Comparison of ENCODE assay signal across 8 cellular contexts in the genomic region with DNA sequence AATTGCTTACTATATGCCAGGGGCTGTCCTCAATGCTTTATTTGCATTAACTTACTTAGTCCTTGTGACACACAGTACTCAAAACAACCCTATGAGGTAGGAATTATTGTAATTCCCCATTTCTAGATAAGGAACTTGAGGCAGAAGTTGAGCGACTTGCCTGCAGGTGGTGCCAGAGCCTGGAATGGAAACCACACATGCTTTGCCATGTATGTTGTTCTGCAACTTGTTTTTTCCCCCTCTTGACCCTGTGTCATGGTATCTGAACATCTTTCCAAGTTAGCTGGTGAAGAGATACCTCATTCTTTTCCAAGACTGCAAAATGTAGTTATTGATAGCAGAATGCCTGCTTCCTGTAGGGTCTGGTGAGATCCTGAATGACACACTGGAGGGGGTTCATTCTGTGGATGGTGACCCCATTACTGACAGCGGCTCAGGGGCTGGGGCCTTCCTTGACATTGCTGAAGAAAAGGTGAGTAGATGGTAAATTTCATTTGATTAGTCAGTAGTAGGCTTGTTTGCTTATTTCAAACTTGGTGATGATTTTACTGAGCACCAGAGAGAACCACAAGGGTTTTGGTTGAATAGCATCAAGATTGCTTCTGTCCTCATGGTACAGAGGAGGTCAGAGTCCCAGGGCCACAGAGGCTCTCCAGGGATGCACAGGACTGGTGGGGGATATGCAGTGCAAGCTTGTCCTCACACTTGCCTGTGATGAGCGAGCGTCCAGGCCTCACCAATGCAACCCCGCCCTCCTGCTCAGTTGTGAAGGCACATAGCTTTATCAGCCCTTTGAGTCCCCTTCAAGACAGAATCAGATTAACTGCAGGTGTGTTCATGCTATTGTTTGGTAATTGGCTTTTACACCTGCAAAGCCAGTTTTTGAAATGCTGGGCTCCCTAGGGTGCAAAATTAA. TPM values are rescaled to one million over a fixed set of nuclear protein-coding genes. Genes with fewer than 3 reads are reported as not detected.
DNase-seq lines count a peak whose midpoint lies in the region; ATAC-seq, FAIRE-seq and TF ChIP-seq lines count a peak whose summit lies in the region.

No MANE protein-coding gene starts in this region.

- no peaks in the 10 kb centered on the region for H3K36me3 ChIP-seq in GM12878 (ENCODE audit: control insufficient read depth in 2 of 2, insufficient read depth in 2 of 2, low read length in 1 of 2)
- no peaks in the 10 kb centered on the region for H3K36me3 ChIP-seq in keratinocyte (ENCODE audit: control insufficient read depth in 2 of 2, extremely low read depth in 1 of 2, insufficient read depth in 2 of 2, low read length in 2 of 2)

- H3K9me1 ChIP-seq in keratinocyte (ENCODE audit: control insufficient read depth, extremely low read depth, insufficient read depth, low read length): no peaks in the 10 kb centered on the region

- peak; percentile 79 for DNase-seq in Ammon's horn (ENCODE audit: low spot score)
- peak; percentile 26 for DNase-seq in NCI-H1092 (lab: John Stamatoyannopoulos, UW)
- DNase-seq in T-helper 22 cell (ENCODE audit: low read depth): peak; percentile 22
- peak; percentile 23 for DNase-seq in GM12878 (ENCODE audit: low read depth, low spot score)
- DNase-seq in keratinocyte (ENCODE audit: low read depth, low spot score): peak; percentile 28
- peak; percentile 11 to 42 (median 15) for DNase-seq in stimulated activated CD4-positive, alpha-beta T cell treated with anti-CD3 and anti-CD28 coated beads, TNF-alpha, amount 100 ng/mL, for 24 hours (ENCODE audit: low read depth in 3 of 3)
- DNase-seq in GM19240 (ENCODE audit: insufficient read length, low spot score): no peak

- SMC1A ChIA-PET in GM12878 (lab: Charles Lee; ENCODE audit: uncharacterized antibody, unreplicated experiment): interaction anchor here (0.6 to 3.8 kb wide), 8 partner anchors 12 to 925 kb away, joined by 3 to 85 read pairs (median 4); no protein-coding TSS in a partner anchor

- WGBS in GM12878 (ENCODE audit: insufficient coverage, insufficient replicate concordance, low lambda C conversion rate, missing lambda C conversion rate): 71% methylated on average over 5 of the region's 5 CpGs

- peak; percentile 70 for ATAC-seq in GM19351 (IDR thresholded peaks at IDR 0.05; ENCODE audit: unreplicated experiment)
- peak; percentile 73 for ATAC-seq in GM12878

- no peak for TF ChIP-seq POLR2A in GM12878 (IDR thresholded peaks at IDR 0.05; ENCODE audit: low read depth, low read length)

- RAD21 ChIA-PET in GM12878 (lab: Charles Lee; ENCODE audit: unreplicated experiment): interaction anchor here (0.8 to 2.8 kb wide), 7 partner anchors 15 to 152 kb away, joined by 3 to 16 read pairs (median 4); no protein-coding TSS in a partner anchor

- POLR2A ChIA-PET in GM12878 (lab: Charles Lee): no interaction called here

- FAIRE-seq in GM12878 (lab: Jason Lieb, UNC) (peak; percentile 61), keratinocyte (lab: Jason Lieb, UNC) (peak; percentile 63)

- H3K9me3 ChIP-seq in GM12878 (replicated peaks; ENCODE audit: control insufficient read depth, insufficient read depth, low read length) (no peaks in the 10 kb centered on the region), keratinocyte (ENCODE audit: control insufficient read depth, low read depth, low read length) (no peaks in the 10 kb centered on the region)

- dilution Hi-C loops in keratinocyte (cut with MboI; ENCODE audit: extremely low pct_ligation_motif_present, low sequenced_read_pairs): loop anchor here (10.0 kb wide), 1 partner anchor 124 kb away; no protein-coding TSS in a partner anchor

- H3K4me3 ChIP-seq in GM12878 (no peak overlapping the region), keratinocyte (ENCODE audit: control insufficient read depth in 2 of 3, extremely low read depth in 1 of 3, insufficient read depth in 2 of 3, low read depth in 1 of 3, low read length in 3 of 3) (no peak overlapping the region)

- H3K4me1 ChIP-seq in GM12878 (ENCODE audit: control insufficient read depth, insufficient read depth, low read length): no peaks in the 10 kb centered on the region
- no peaks in the 10 kb centered on the region for H3K4me1 ChIP-seq in keratinocyte (ENCODE audit: control insufficient read depth, extremely low read depth, insufficient read depth, low read length)

- H4K20me1 ChIP-seq in GM12878 (ENCODE audit: control insufficient read depth, insufficient read depth) (no peaks in the 10 kb centered on the region), keratinocyte (ENCODE audit: control insufficient read depth, extremely low read depth, insufficient read depth, low read length) (no peaks in the 10 kb centered on the region)

- no peak for TF ChIP-seq EP300 in GM12878 (IDR thresholded peaks at IDR 0.05; ENCODE audit: borderline replicate concordance in 1 of 2, control insufficient read depth in 1 of 2, low read depth in 2 of 2, low read length in 2 of 2)

- H3K27ac ChIP-seq in GM12878 (ENCODE audit: control insufficient read depth, insufficient read depth) (no peak overlapping the region), keratinocyte (ENCODE audit: control insufficient read depth, insufficient read depth, low read length) (no peak overlapping the region)

- TF ChIP-seq CTCF in GM12878 (IDR thresholded peaks at IDR 0.05 in 2 of 3, conservative IDR thresholded peaks at IDR 0.05 in 1 of 3; ENCODE audit: control insufficient read depth in 2 of 3, extremely low read depth in 1 of 3, insufficient read depth in 1 of 3, low read depth in 3 of 3, low read length in 3 of 3) (peak; percentile 74 to 83 (median 82)), keratinocyte (optimal IDR thresholded peaks at IDR 0.05 in 1 of 3, IDR thresholded peaks at IDR 0.05 in 1 of 3, conservative IDR thresholded peaks at IDR 0.05 in 1 of 3; ENCODE audit: extremely low read depth in 1 of 3, insufficient read depth in 2 of 3, low read length in 3 of 3) (peak; percentile 78 to 83 (median 82))

- in situ Hi-C loops in GM12878 (cut with MboI): no loop called here

- BruUV-seq in GM12878 (replicated peaks; lab: Mats Ljungman, UMichigan): no TSS peak

- TF ChIP-seq RAD21 in GM12878 (IDR thresholded peaks at IDR 0.05; ENCODE audit: insufficient read depth, low read depth, low read length): peak; percentile 87

- CTCF ChIA-PET in GM12878 (lab: Yijun Ruan, JAX): interaction anchor here (0.7 to 12.5 kb wide), 16 partner anchors 12 to 158 kb away, joined by 3 to 304 read pairs (median 4); no protein-coding TSS in a partner anchor

- H3K27me3 ChIP-seq in GM12878 (replicated peaks in 1 of 2; ENCODE audit: control insufficient read depth in 2 of 2, insufficient read depth in 2 of 2, low read length in 1 of 2): peaks cover 0 to 2% of the 10 kb centered on the region in 2 experiments; a peak in 1 of 4 replicates
- H3K27me3 ChIP-seq in keratinocyte (ENCODE audit: control insufficient read depth, extremely low read depth, insufficient read depth, low read length): peaks cover 28% of the 10 kb centered on the region

- H3K79me2 ChIP-seq in GM12878 (ENCODE audit: control insufficient read depth, insufficient read depth, low read length) (no peaks in the 10 kb centered on the region), keratinocyte (ENCODE audit: control insufficient read depth, insufficient read depth, low read length) (no peaks in the 10 kb centered on the region)

- H3K9ac ChIP-seq in GM12878 (ENCODE audit: control insufficient read depth, insufficient read depth, low read length): no peak overlapping the region
- no peak overlapping the region for H3K9ac ChIP-seq in keratinocyte (ENCODE audit: control insufficient read depth, extremely low read depth, insufficient read depth, low read length)

- H2AFZ ChIP-seq in GM12878 (ENCODE audit: control insufficient read depth, low read depth, low read length) (no peak overlapping the region), keratinocyte (ENCODE audit: control insufficient read depth, low read length) (no peak overlapping the region)

- intact Hi-C loops in GM12878 (cut with micrococcal nuclease; ENCODE audit: unreplicated experiment): loop anchor here (1.0 kb wide), 1 partner anchor 140 kb away; no protein-coding TSS in a partner anchor

- no peak overlapping the region for H3K4me2 ChIP-seq in GM12878 (ENCODE audit: control insufficient read depth, insufficient read depth)
- H3K4me2 ChIP-seq in keratinocyte (ENCODE audit: control insufficient read depth, extremely low read depth, insufficient read depth, low read depth, low read length): no peak overlapping the region

TF ChIP-seq in GM12878, 131 proteins besides CTCF, POLR2A, EP300 and RAD21 (continues in another document):
- 0 out of 2 replicates have a peak, but pooled peaks have one; percentile 37 for TF ChIP-seq YY1 (IDR thresholded peaks at IDR 0.05; ENCODE audit: low read depth, low read length)
- no peak for TF ChIP-seq ASH2L (IDR thresholded peaks at IDR 0.05; ENCODE audit: borderline replicate concordance, low read depth)
- TF ChIP-seq SMC3 (IDR thresholded peaks at IDR 0.05; ENCODE audit: borderline replicate concordance, low read length): peak; percentile 91
- no peak for TF ChIP-seq ZNF384 (IDR thresholded peaks at IDR 0.05; ENCODE audit: borderline replicate concordance, low read depth, low read length)

RNA-seq across cellular contexts. Expression of a gene that starts 57.0 kb away (rescaled TPM):
- not detected in 2 replicates for total RNA-seq in GM12878 (2013; cell fraction: nucleolus; rRNA removed)
- total RNA-seq in GM12878 (2014; rRNA removed): 0.06 and 0.16 TPM in 2 replicates
- total RNA-seq in GM12878 (2014; rRNA removed; fragmentation: Illumina TruSeq; extraction: Trizol): 0.05 and 0.13 TPM in 2 replicates
- total RNA-seq in GM12878 (2021): 0.21 and 0.28 TPM in 2 replicates
- polyA plus RNA-seq in GM12878 (2011; ENCODE audit: low read depth): not detected
- polyA plus RNA-seq in GM12878 (2011; rRNA removed): 0.01 TPM in 1 of 2 replicates, not detected in the other
- 0.02 TPM in 1 of 2 replicates, not detected in the other for polyA plus RNA-seq in GM12878 (2011; cell fraction: cytosol; rRNA removed)
- polyA plus RNA-seq in GM12878 (2011; cell fraction: nucleus; rRNA removed): 0.01 and 0.03 TPM in 2 replicates
- polyA plus RNA-seq in GM12878 (2012): 0.03 and 0.04 TPM in 2 replicates
- 0.07 and 0.21 TPM in 2 replicates for polyA plus RNA-seq in GM12878 (2014; fragmentation: Illumina TruSeq; extraction: Trizol)
- under 1 TPM; 0.03 to 0.09 TPM for polyA plus RNA-seq in GM12878 (2014; fragmentation: Nextera tagmentation; extraction: Ambion mirVana)
- polyA plus RNA-seq in GM12878 (2014; rRNA removed): 0.04 and 0.13 TPM in 2 replicates
- not detected for polyA plus RNA-seq in GM12878 (2016; fragmentation: Nextera tagmentation; extraction: Ambion mirVana)
- not detected in 2 replicates for polyA minus RNA-seq in GM12878 (2011; rRNA and poly(A)+ RNA removed)
- polyA minus RNA-seq in GM12878 (2011; cell fraction: cytosol; rRNA and poly(A)+ RNA removed): not detected in 2 replicates
- polyA minus RNA-seq in GM12878 (2011; cell fraction: nucleus; rRNA and poly(A)+ RNA removed): not detected in 2 replicates
- polyA plus RNA-seq in keratinocyte: 0.01 TPM in 1 of 3 replicates, not detected in the others
- not detected for polyA plus RNA-seq in keratinocyte (2011; ENCODE audit: low read depth)
- polyA plus RNA-seq in keratinocyte (2011; cell fraction: cytosol; rRNA removed): not detected in 2 replicates
- not detected in 2 replicates for polyA plus RNA-seq in keratinocyte (2011; cell fraction: nucleus; rRNA removed)
- polyA plus RNA-seq in keratinocyte (2012; ENCODE audit: low replicate concordance): not detected in 2 replicates
- polyA minus RNA-seq in keratinocyte: not detected in 3 replicates
- polyA minus RNA-seq in keratinocyte (2011; cell fraction: cytosol; rRNA and poly(A)+ RNA removed): not detected
- not detected in 2 replicates for polyA minus RNA-seq in keratinocyte (2011; cell fraction: nucleus; rRNA and poly(A)+ RNA removed)
